8 cellular contexts compared by ENCODE assay signal in genomic region chr10:102627446-102628293, GRCh38. TPM values are rescaled to one million over a fixed set of nuclear protein-coding genes. Genes with fewer than 3 reads are reported as not detected.
A peak's percentile ranks its signal among the peaks of the same experiment; 100 is the strongest.
DNase-seq lines count a peak whose midpoint lies in the region; ATAC-seq, FAIRE-seq and TF ChIP-seq lines count a peak whose summit lies in the region.

No MANE protein-coding gene starts in this region.

- CTCF ChIA-PET in mammary epithelial cell (lab: Charles Lee; ENCODE audit: low non-redundant PET): interaction anchor here (1.0 kb wide), 1 partner anchor 13 kb away, joined by 4 read pairs; no protein-coding TSS in a partner anchor

- H3K4me1 ChIP-seq in mammary epithelial cell (ENCODE audit: insufficient read depth, low read length) (peaks cover 52% of the 10 kb centered on the region), kidney (ENCODE audit: control insufficient read depth in 1 of 2, insufficient read depth in 1 of 2, low read depth in 1 of 2, low read length in 2 of 2) (peaks cover 34 to 48% of the 10 kb centered on the region in 2 donors)

- no TSS peak for BruUV-seq in mammary epithelial cell (replicated peaks; lab: Mats Ljungman, UMichigan)

- in situ Hi-C loops in mammary epithelial cell (cut with MboI; ENCODE audit: low sequenced_read_pairs in 2 of 2): no loop called here

- intact Hi-C loops in mammary epithelial cell (cut with micrococcal nuclease): no loop called here
- intact Hi-C loops in kidney (cut with DNase I): no loop called here

- H4K20me1 ChIP-seq in mammary epithelial cell (ENCODE audit: insufficient read depth, low read length): no peaks in the 10 kb centered on the region

- H2AFZ ChIP-seq in mammary epithelial cell (ENCODE audit: low read depth, low read length): peak overlapping the region; percentile 86

- no peaks in the 10 kb centered on the region for H3K27me3 ChIP-seq in mammary epithelial cell (ENCODE audit: insufficient read depth, low read length)

- H3K9ac ChIP-seq in mammary epithelial cell (ENCODE audit: insufficient read depth, low read length): peak overlapping the region; percentile 18
- peak overlapping the region; percentile 31 to 43 for H3K9ac ChIP-seq in kidney (ENCODE audit: low read length in 2 of 2)

- no peaks in the 10 kb centered on the region for H3K9me3 ChIP-seq in mammary epithelial cell (replicated peaks; ENCODE audit: insufficient read depth, low read length)
- H3K9me3 ChIP-seq in kidney (ENCODE audit: control insufficient read depth in 1 of 2, low read length in 2 of 2): no peaks in the 10 kb centered on the region

- DNase-seq in HK-2 (ENCODE audit: unreplicated experiment) (peak; percentile 92), mammary epithelial cell (peak; percentile 66), kidney (peak; percentile 89), superior temporal gyrus (ENCODE audit: extremely low spot score) (peak; percentile 34), NCI-H1105 treated with DMSO at 0.1 percent for 48 hours (lab: John Stamatoyannopoulos, UW) (no peak)

- H3K27ac ChIP-seq in mammary epithelial cell (ENCODE audit: insufficient read depth, low read depth, low read length): peak overlapping the region; percentile 70
- H3K27ac ChIP-seq in kidney (ENCODE audit: low read depth in 2 of 2, low read length in 2 of 2): peak overlapping the region; percentile 90 to 91

- dilution Hi-C loops in mammary epithelial cell (cut with HindIII; ENCODE audit: low sequenced_read_pairs): no loop called here

- WGBS in mammary epithelial cell (ENCODE audit: low coverage, missing lambda C conversion rate): 6% methylated on average over 16 of the region's 16 CpGs

- H3K4me3 ChIP-seq in mammary epithelial cell (replicated peaks in 1 of 3; ENCODE audit: insufficient read depth in 1 of 3, low read depth in 2 of 3, low read length in 3 of 3): no peak overlapping the region
- H3K4me3 ChIP-seq in kidney (ENCODE audit: low read length in 2 of 2): no peak overlapping the region

- ATAC-seq in GM21390 (IDR thresholded peaks at IDR 0.05; ENCODE audit: unreplicated experiment): no peak
- no peak for ATAC-seq in GM21367 (IDR thresholded peaks at IDR 0.05; ENCODE audit: unreplicated experiment)
- no peak for ATAC-seq in HG03460 (IDR thresholded peaks at IDR 0.05; ENCODE audit: unreplicated experiment)

- TF ChIP-seq CTCF in mammary epithelial cell (conservative IDR thresholded peaks at IDR 0.05 in 1 of 2, IDR thresholded peaks at IDR 0.05 in 1 of 2; ENCODE audit: extremely low read depth in 1 of 2, insufficient read depth in 1 of 2, low read depth in 1 of 2, low read length in 2 of 2): no peak
- no peak for TF ChIP-seq CTCF in kidney (IDR thresholded peaks at IDR 0.05; ENCODE audit: borderline replicate concordance, extremely low read depth, insufficient read depth)

- H3K36me3 ChIP-seq in mammary epithelial cell (ENCODE audit: insufficient read depth, low read length) (no peaks in the 10 kb centered on the region), kidney (ENCODE audit: control insufficient read depth in 1 of 2, insufficient read depth in 2 of 2, low read length in 2 of 2) (peaks cover 5 to 6% of the 10 kb centered on the region in 2 donors)

- H3K4me2 ChIP-seq in mammary epithelial cell (ENCODE audit: insufficient read depth, low read depth, low read length): peak overlapping the region; percentile 21

- no peaks in the 10 kb centered on the region for H3K79me2 ChIP-seq in mammary epithelial cell (ENCODE audit: insufficient read depth, low read length)

- FAIRE-seq in kidney (lab: Jason Lieb, UNC): no peak

RNA-seq across cellular contexts. Expression of gene TRIM8, which starts 16.6 kb away (rescaled TPM):
- total RNA-seq in mammary epithelial cell (10 to 100 TPM; 36.8 to 87.0 TPM), kidney (198 TPM)
- polyA plus RNA-seq in mammary epithelial cell (61.1 TPM), kidney (ENCODE audit: insufficient read depth, low read depth, low replicate concordance) (160 TPM)
- polyA minus RNA-seq in mammary epithelial cell: 82.4 TPM
